ENCODE assay signal across 2 cellular contexts in the genomic region with DNA sequence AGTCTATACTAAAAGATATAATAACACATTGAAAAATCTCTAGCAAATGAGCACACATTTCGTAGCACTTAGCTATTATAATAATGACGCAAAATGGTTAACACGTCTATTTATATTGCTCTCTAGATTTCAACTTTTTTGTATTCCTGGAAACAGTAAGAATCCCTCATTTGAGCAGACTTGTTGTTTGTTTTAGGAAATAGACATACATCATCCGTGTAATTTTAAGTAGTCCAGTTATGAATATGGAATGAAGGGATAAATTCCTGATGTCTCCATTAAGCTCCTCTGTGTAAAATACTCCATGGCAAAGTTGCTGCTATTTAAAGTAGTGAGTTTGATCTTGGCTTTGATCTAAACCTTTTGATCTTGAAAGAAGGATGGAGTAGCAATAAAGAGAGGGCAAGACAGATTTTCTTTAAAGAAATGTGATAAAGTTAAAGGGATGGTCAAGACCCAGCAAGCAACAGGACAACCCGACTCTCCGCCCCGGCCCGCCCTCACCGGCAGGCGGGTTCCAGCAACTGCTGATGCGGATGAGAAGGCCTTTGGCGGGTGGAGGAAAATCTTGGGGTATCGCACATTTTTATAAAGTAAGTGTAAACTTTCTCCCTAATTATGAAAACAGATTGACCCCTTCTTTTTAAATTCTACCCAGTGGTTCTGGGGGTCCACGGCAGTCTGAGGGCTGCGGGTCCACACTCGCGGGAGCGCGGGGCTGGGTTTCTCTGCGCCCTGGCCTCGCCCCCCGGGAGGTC.
TF ChIP-seq lines count a peak whose summit lies in the region.

No MANE protein-coding gene starts in this region.

TF ChIP-seq in SK-N-SH, 30 proteins besides CTCF, POLR2A, EP300 and RAD21:
- 0 out of 2 replicates have a peak, but pooled peaks have one; percentile 22 for TF ChIP-seq SIN3A (IDR thresholded peaks at IDR 0.05; ENCODE audit: borderline replicate concordance, low read depth, low read length)
- TF ChIP-seq TAF1 (IDR thresholded peaks at IDR 0.05; ENCODE audit: borderline replicate concordance, low read depth, low read length), result peak; percentile 42; the same call in 1 of the 2 replicates
- no peak for TF ChIP-seq MXI1 (IDR thresholded peaks at IDR 0.05; ENCODE audit: low read depth, low read length)
- peak; percentile 37; the same call in 1 of the 2 replicates for TF ChIP-seq MAX (IDR thresholded peaks at IDR 0.05; ENCODE audit: low read depth)
- TF ChIP-seq RCOR1 (IDR thresholded peaks at IDR 0.05; ENCODE audit: low read length), result no peak
- TF ChIP-seq RFX5 (IDR thresholded peaks at IDR 0.05; ENCODE audit: low read length), result peak; percentile 92
- TF ChIP-seq POLR2AphosphoS5 (IDR thresholded peaks at IDR 0.05; ENCODE audit: low read depth, low read length), result peak; percentile 55; the same call in 1 of the 2 replicates
TF ChIP-seq in SK-N-SH: peak in this region for 5.

TF ChIP-seq in H1, 55 proteins besides CTCF, POLR2A, EP300 and RAD21 (continued from another document):
- peak; percentile 40 for TF ChIP-seq EZH2 (IDR thresholded peaks at IDR 0.05; ENCODE audit: low read depth, low read length, severe bottlenecking)
- no peak for TF ChIP-seq TEAD4 (IDR thresholded peaks at IDR 0.05; ENCODE audit: low read depth, low read length)
- TF ChIP-seq KDM4A (IDR thresholded peaks at IDR 0.05; ENCODE audit: low read depth, low read length, severe bottlenecking), result peak; percentile 68
- TF ChIP-seq CHD2 (IDR thresholded peaks at IDR 0.05; ENCODE audit: low read length), result no peak
- peak; percentile 12; the same call in 1 of the 2 replicates for TF ChIP-seq MAX (IDR thresholded peaks at IDR 0.05)
- peak; percentile 70 for TF ChIP-seq RFX5 (IDR thresholded peaks at IDR 0.05; ENCODE audit: borderline replicate concordance, low read depth, low read length)
- TF ChIP-seq TCF12 (IDR thresholded peaks at IDR 0.05; ENCODE audit: low read depth, low read length), result no peak
